4 cellular contexts compared by ENCODE assay signal in the genomic region with DNA sequence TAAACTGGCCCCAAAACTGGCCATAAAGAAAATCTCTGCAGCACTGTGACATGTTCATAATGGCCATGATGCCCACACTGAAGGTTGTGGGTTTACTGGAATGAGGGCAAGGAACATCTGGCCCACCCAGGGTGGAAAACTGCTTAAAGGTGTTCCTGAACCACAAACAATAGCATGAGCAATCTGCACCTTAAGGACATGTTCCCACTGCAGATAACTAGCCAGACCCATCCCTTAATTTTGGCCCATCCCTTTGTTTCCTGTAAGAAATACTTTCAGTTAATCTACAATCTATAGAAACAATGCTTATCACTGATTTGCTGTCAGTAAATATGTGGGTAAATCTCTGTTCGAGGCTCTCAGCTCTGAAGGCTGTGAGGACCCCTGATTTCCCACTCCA. TPM values are rescaled to one million over a fixed set of nuclear protein-coding genes. Genes with fewer than 3 reads are reported as not detected.
"Had no signal": no experiment of that assay in that cellular context is flagged by ENCODE, and none has a peak within 500 bp of the region (broad histone marks: within the 10 kb centered on the region; RNA-seq: fewer than 3 reads in every experiment).

No MANE protein-coding gene starts in this region.

RNA-seq across cellular contexts. Expression of gene ALB, which starts 46.9 kb away (rescaled TPM):
- total RNA-seq: LHCN-M2, M059J, MCF 10A, NCI-H460 had no signal
